Comparison of ENCODE assay signal across 8 cellular contexts in genomic region chr15:31338879-31339557, GRCh38. TPM values are rescaled to one million over a fixed set of nuclear protein-coding genes. Genes with fewer than 3 reads are reported as not detected.
DNase-seq lines count a peak whose midpoint lies in the region; ATAC-seq and TF ChIP-seq lines count a peak whose summit lies in the region.

No MANE protein-coding gene starts in this region.

- H3K9me3 ChIP-seq in SJCRH30 (replicated peaks): no peaks in the 10 kb centered on the region
- no peaks in the 10 kb centered on the region for H3K9me3 ChIP-seq in upper lobe of left lung

- peaks cover 12% of the 10 kb centered on the region for H3K4me1 Mint-ChIP-seq in mesothelial cell of epicardium

- H3K4me1 ChIP-seq in SJCRH30 (peaks cover 22% of the 10 kb centered on the region), upper lobe of left lung (peaks cover 93 to 100% (median 100%) of the 10 kb centered on the region in 4 donors)

- TF ChIP-seq EP300 in upper lobe of left lung (IDR thresholded peaks at IDR 0.05): no peak

- H3K27ac ChIP-seq in SJCRH30 (peak overlapping the region; percentile 29; the same call in 1 of the 2 replicates), coronary artery (peak overlapping the region; percentile 49 to 87), upper lobe of left lung (peak overlapping the region; percentile 76 to 99 (median 86))

- no peak overlapping the region for H3K4me3 ChIP-seq in SJCRH30
- peak overlapping the region; percentile 49 for H3K4me3 ChIP-seq in coronary artery
- H3K4me3 ChIP-seq in upper lobe of left lung: peak overlapping the region in 1 of 4 donors; percentile 15

- H3K27me3 ChIP-seq in SJCRH30: no peaks in the 10 kb centered on the region
- no peaks in the 10 kb centered on the region for H3K27me3 ChIP-seq in upper lobe of left lung

- peak overlapping the region; percentile 80 for H3K27ac Mint-ChIP-seq in mesothelial cell of epicardium

- no peak overlapping the region for H3K4me3 Mint-ChIP-seq in mesothelial cell of epicardium

- H3K36me3 Mint-ChIP-seq in mesothelial cell of epicardium: no peaks in the 10 kb centered on the region

- TF ChIP-seq CTCF in coronary artery (IDR thresholded peaks at IDR 0.05) (no peak), mesothelial cell of epicardium (IDR thresholded peaks at IDR 0.05; ENCODE audit: unreplicated experiment) (no peak), upper lobe of left lung (IDR thresholded peaks at IDR 0.05) (no peak)

- H3K27me3 Mint-ChIP-seq in mesothelial cell of epicardium (ENCODE audit: low read depth): no peaks in the 10 kb centered on the region

- TF ChIP-seq POLR2A in upper lobe of left lung (IDR thresholded peaks at IDR 0.05): no peak

- no peaks in the 10 kb centered on the region for H3K36me3 ChIP-seq in SJCRH30
- H3K36me3 ChIP-seq in upper lobe of left lung: peaks cover 0 to 10% (median 0%) of the 10 kb centered on the region in 4 donors

- H3K9me3 Mint-ChIP-seq in mesothelial cell of epicardium: no peaks in the 10 kb centered on the region

- peak; percentile 78 for DNase-seq in AG08396 (ENCODE audit: low spot score)
- DNase-seq in SJCRH30: peak; percentile 69 to 78
- peak; percentile 89 for DNase-seq in coronary artery (ENCODE audit: low spot score)
- no peak for DNase-seq in mesothelial cell of epicardium (ENCODE audit: low spot score in 2 of 2, unreplicated experiment in 2 of 2)
- DNase-seq in upper lobe of left lung: peak; percentile 58 to 81
- DNase-seq in inferior parietal cortex (ENCODE audit: extremely low spot score): no peak

- ATAC-seq in GM18520 (IDR thresholded peaks at IDR 0.05; ENCODE audit: unreplicated experiment): peak; percentile 47
- ATAC-seq in HG03139 (IDR thresholded peaks at IDR 0.05; ENCODE audit: unreplicated experiment): peak; percentile 46
- peak; percentile 54 to 88 for ATAC-seq in upper lobe of left lung (ENCODE audit: low FRiP score in 2 of 2)

- 42 to 54% methylated on average over 6 to 9 of the region's 9 CpGs for WGBS in upper lobe of left lung, 2 donors

RNA-seq across cellular contexts. Expression of gene KLF13, which starts 12.4 kb away (rescaled TPM):
- total RNA-seq in SJCRH30 (2014; rRNA removed; shearing (Covaris generic)): 33.1 and 34.7 TPM in 2 replicates
- total RNA-seq in mesothelial cell of epicardium: 26.9 to 29.5 TPM (median 28.1 TPM) in 3 replicates
- 100 to 1,000 TPM; 103 to 231 (median 147) TPM for total RNA-seq in upper lobe of left lung

Comparison
In these comparisons a context has a peak if more than half of its experiments do, and no peak if none do; other contexts are left out.
1. DNase-seq: peak in AG08396 (single experiment), SJCRH30 (2 of 2), coronary artery (single experiment) and upper lobe of left lung (2 of 2); none in mesothelial cell of epicardium (0 of 2) and inferior parietal cortex (single experiment).
2. H3K27ac ChIP-seq: peak in every context shown above with its lines; median percentile 86 in upper lobe of left lung; 68 in coronary artery; 29 in SJCRH30.
3. Peak in every context shown above with its lines, with median percentiles within 50 percentile points of each other: ATAC-seq.